In genomic region chr17:63692195-63692816, GRCh38 we compare ENCODE assay signal across 1 cellular context.
TF ChIP-seq lines count a peak whose summit lies in the region.

No MANE protein-coding gene starts in this region.

TF ChIP-seq in HEK293, 187 proteins besides CTCF, POLR2A, EP300 and RAD21 (continued from another document):
- TF ChIP-seq ZSCAN18 (tag by site-specific recombination; IDR thresholded peaks at IDR 0.05) (no peak), ZNF473 (tag by site-specific recombination; IDR thresholded peaks at IDR 0.05) (no peak), ZNF677 (tag by site-specific recombination; IDR thresholded peaks at IDR 0.05) (no peak), ZNF239 (tag by site-specific recombination; IDR thresholded peaks at IDR 0.05) (no peak), ZNF600 (tag by site-specific recombination; IDR thresholded peaks at IDR 0.05) (no peak), ZNF311 (tag by site-specific recombination; IDR thresholded peaks at IDR 0.05; ENCODE audit: borderline replicate concordance) (no peak), ZNF391 (tag by site-specific recombination; IDR thresholded peaks at IDR 0.05; ENCODE audit: borderline replicate concordance, low read depth) (no peak), ZBTB11 (tag by site-specific recombination; conservative IDR thresholded peaks at IDR 0.05; ENCODE audit: low read depth) (no peak), ZNF501 (tag by site-specific recombination; IDR thresholded peaks at IDR 0.05) (no peak), HOXC10 (CRISPR knock-in tag; IDR thresholded peaks at IDR 0.05) (no peak), ZBTB1 (tag by site-specific recombination; IDR thresholded peaks at IDR 0.05) (no peak)
